2 cellular contexts compared by ENCODE assay signal in the genomic region with DNA sequence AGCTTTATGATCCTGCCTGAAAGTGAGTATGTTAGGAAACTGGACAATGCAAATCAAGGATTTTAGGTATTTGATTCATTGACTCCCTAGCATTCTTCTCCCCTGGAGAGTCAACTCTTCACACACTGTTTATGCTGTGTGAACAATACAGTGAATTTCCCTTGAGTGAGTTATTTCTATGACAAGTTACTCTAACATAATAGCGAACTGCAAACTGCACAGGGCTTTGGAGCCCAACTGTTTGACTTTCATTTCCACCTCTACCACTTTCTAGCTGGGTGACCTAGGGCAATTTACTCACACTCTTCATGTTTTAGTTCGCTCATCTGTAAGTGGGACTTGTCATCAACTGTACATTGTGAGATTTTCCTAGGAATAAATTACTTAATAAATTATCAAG.
A peak's percentile ranks its signal among the peaks of the same experiment; 100 is the strongest.
TF ChIP-seq lines count a peak whose summit lies in the region.

No MANE protein-coding gene starts in this region.

TF ChIP-seq in SK-N-SH, 30 proteins besides CTCF, POLR2A, EP300 and RAD21 (continued from another document):
- no peak for TF ChIP-seq TAF1 (IDR thresholded peaks at IDR 0.05; ENCODE audit: borderline replicate concordance, low read depth, low read length)
- TF ChIP-seq, protein P1, sequence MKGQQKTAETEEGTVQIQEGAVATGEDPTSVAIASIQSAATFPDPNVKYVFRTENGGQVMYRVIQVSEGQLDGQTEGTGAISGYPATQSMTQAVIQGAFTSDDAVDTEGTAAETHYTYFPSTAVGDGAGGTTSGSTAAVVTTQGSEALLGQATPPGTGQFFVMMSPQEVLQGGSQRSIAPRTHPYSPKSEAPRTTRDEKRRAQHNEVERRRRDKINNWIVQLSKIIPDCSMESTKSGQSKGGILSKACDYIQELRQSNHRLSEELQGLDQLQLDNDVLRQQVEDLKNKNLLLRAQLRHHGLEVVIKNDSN (IDR thresholded peaks at IDR 0.05; ENCODE audit: borderline replicate concordance, low read depth) = no peak
- TF ChIP-seq, protein P2, sequence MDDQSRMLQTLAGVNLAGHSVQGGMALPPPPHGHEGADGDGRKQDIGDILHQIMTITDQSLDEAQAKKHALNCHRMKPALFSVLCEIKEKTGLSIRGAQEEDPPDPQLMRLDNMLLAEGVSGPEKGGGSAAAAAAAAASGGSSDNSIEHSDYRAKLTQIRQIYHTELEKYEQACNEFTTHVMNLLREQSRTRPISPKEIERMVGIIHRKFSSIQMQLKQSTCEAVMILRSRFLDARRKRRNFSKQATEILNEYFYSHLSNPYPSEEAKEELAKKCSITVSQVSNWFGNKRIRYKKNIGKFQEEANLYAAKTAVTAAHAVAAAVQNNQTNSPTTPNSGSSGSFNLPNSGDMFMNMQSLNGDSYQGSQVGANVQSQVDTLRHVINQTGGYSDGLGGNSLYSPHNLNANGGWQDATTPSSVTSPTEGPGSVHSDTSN (IDR thresholded peaks at IDR 0.05) = 0 out of 2 replicates have a peak, but pooled peaks have one; percentile 0
- TF ChIP-seq, protein P3, sequence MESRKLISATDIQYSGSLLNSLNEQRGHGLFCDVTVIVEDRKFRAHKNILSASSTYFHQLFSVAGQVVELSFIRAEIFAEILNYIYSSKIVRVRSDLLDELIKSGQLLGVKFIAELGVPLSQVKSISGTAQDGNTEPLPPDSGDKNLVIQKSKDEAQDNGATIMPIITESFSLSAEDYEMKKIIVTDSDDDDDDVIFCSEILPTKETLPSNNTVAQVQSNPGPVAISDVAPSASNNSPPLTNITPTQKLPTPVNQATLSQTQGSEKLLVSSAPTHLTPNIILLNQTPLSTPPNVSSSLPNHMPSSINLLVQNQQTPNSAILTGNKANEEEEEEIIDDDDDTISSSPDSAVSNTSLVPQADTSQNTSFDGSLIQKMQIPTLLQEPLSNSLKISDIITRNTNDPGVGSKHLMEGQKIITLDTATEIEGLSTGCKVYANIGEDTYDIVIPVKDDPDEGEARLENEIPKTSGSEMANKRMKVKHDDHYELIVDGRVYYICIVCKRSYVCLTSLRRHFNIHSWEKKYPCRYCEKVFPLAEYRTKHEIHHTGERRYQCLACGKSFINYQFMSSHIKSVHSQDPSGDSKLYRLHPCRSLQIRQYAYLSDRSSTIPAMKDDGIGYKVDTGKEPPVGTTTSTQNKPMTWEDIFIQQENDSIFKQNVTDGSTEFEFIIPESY (IDR thresholded peaks at IDR 0.05; ENCODE audit: borderline replicate concordance, low read depth) = no peak

TF ChIP-seq in SK-N-SH treated with all-trans-retinoic acid at 6 μM for 48 hours, 23 proteins besides CTCF, POLR2A, EP300 and RAD21:
- TF ChIP-seq, protein P4, sequence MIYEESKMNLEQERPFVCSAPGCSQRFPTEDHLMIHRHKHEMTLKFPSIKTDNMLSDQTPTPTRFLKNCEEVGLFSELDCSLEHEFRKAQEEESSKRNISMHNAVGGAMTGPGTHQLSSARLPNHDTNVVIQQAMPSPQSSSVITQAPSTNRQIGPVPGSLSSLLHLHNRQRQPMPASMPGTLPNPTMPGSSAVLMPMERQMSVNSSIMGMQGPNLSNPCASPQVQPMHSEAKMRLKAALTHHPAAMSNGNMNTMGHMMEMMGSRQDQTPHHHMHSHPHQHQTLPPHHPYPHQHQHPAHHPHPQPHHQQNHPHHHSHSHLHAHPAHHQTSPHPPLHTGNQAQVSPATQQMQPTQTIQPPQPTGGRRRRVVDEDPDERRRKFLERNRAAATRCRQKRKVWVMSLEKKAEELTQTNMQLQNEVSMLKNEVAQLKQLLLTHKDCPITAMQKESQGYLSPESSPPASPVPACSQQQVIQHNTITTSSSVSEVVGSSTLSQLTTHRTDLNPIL (CRISPR knock-in tag; IDR thresholded peaks at IDR 0.05; ENCODE audit: low read depth) = no peak
- TF ChIP-seq ZNF70 (CRISPR knock-in tag; IDR thresholded peaks at IDR 0.05) (no peak), ARNTL (CRISPR knock-in tag; IDR thresholded peaks at IDR 0.05; ENCODE audit: borderline replicate concordance, low read depth) (no peak)
